8 cellular contexts compared by ENCODE assay signal in genomic region chr1:15617874-15618684, GRCh38. TPM values are rescaled to one million over a fixed set of nuclear protein-coding genes. Genes with fewer than 3 reads are reported as not detected.
DNase-seq lines count a peak whose midpoint lies in the region; ATAC-seq lines count a peak whose summit lies in the region.

No MANE protein-coding gene starts in this region.

- no peaks in the 10 kb centered on the region for H3K9me3 Mint-ChIP-seq in naive B cell

- under 1% methylated on average over 18 of the region's 18 CpGs for WGBS in urinary bladder

- peak overlapping the region; percentile 91 to 97 (median 94) for H3K4me3 Mint-ChIP-seq in naive B cell

- H3K4me1 ChIP-seq in urinary bladder (ENCODE audit: insufficient read depth): no peaks in the 10 kb centered on the region

- H3K27ac ChIP-seq in urinary bladder (ENCODE audit: low read depth): peak overlapping the region; percentile 97

- H3K36me3 ChIP-seq in urinary bladder (ENCODE audit: insufficient read depth): no peaks in the 10 kb centered on the region

- no peaks in the 10 kb centered on the region for H3K36me3 Mint-ChIP-seq in naive B cell

- peak overlapping the region; percentile 95 to 97 (median 96) for H3K27ac Mint-ChIP-seq in naive B cell

- DNase-seq in NCI-H2029 (lab: John Stamatoyannopoulos, UW) (peak; percentile 46), NCI-H2029 treated with DMSO at 0.1 percent for 48 hours (lab: John Stamatoyannopoulos, UW) (no peak), MV-4-11 (lab: John Stamatoyannopoulos, UW) (peak; percentile 70), naive B cell (peak; percentile 61)
- DNase-seq in activated CD4-positive, alpha-beta T cell treated with anti-CD3 and anti-CD28 coated beads for 48 hours: peak; percentile 61

- H3K4me3 ChIP-seq in urinary bladder (ENCODE audit: low read depth, low read length): peak overlapping the region; percentile 83

- no peaks in the 10 kb centered on the region for H3K27me3 Mint-ChIP-seq in naive B cell

- peaks cover 27 to 50% (median 48%) of the 10 kb centered on the region in 3 donors for H3K4me1 Mint-ChIP-seq in naive B cell

- peak; percentile 20 for ATAC-seq in HG02571 (IDR thresholded peaks at IDR 0.05; ENCODE audit: unreplicated experiment)
- ATAC-seq in esophagus mucosa: peak; percentile 60
- ATAC-seq in naive B cell (ENCODE audit: low read depth in 2 of 2): peak; percentile 38 to 39

RNA-seq across cellular contexts. Expression of gene DDI2, which starts 0.8 kb away (rescaled TPM):
- total RNA-seq in esophagus mucosa (49.9 TPM), urinary bladder (48.8 TPM)
- polyA plus RNA-seq in naive B cell (ENCODE audit: low read depth in 6 of 6) (1 to 10 TPM; 2.5 to 7.1 (median 5.7) TPM), urinary bladder (7.2 TPM)

RNA-seq across cellular contexts. Expression of gene AGMAT, which starts 33.2 kb away (rescaled TPM):
- total RNA-seq in esophagus mucosa: 1.4 TPM
- polyA plus RNA-seq in naive B cell (ENCODE audit: low read depth in 6 of 6): 1 to 10 TPM; 2.4 to 7.4 (median 3.8) TPM
- total RNA-seq in urinary bladder: 0.48 TPM
- 0.27 TPM for polyA plus RNA-seq in urinary bladder
